Comparison of ENCODE assay signal across 1 cellular context in the genomic region with DNA sequence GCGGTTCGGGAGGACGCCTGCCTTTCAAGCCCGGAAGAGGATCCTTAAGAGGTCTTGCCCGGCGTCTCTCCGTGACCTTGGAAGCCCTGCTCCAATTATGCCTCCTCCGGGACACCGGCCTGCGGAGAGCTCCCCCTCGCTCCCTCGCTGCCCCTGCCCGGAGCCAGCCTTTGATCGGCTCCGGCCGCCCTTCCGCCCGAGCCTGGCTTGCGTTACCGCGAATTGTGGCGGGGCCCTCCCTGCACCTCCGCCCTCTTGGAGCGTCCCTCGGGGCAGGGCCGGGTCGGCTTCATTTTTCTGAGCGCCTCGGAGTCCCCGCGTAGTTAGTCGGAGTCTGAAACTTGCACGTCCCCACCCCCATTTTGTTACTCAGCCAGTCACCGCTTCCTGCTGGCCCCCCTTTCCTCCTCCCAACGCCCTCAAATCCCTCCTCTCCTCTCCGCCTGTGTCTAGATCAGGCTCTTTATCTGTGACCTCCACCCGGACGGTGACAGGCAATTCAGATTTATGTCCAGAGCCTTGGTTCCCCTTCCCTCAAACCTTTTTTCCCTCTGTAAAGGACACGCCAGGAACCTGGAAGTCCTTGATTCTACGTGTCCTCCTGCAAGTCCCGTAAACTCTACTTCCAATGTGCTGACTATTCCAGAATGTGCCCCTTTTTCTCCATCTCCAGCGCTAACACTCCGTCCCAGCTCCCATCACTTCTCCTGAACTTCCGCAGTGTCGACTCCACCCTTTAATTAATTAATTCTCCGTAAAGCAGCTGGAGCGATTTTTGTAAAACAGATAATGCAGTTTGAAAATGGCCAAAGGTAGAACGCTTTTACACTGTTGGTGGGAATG.
TF ChIP-seq lines count a peak whose summit lies in the region.

No MANE protein-coding gene starts in this region.

TF ChIP-seq in HEK293, 187 proteins besides CTCF, POLR2A, EP300 and RAD21 (continued from another document and continues in another):
- TF ChIP-seq, protein P1, sequence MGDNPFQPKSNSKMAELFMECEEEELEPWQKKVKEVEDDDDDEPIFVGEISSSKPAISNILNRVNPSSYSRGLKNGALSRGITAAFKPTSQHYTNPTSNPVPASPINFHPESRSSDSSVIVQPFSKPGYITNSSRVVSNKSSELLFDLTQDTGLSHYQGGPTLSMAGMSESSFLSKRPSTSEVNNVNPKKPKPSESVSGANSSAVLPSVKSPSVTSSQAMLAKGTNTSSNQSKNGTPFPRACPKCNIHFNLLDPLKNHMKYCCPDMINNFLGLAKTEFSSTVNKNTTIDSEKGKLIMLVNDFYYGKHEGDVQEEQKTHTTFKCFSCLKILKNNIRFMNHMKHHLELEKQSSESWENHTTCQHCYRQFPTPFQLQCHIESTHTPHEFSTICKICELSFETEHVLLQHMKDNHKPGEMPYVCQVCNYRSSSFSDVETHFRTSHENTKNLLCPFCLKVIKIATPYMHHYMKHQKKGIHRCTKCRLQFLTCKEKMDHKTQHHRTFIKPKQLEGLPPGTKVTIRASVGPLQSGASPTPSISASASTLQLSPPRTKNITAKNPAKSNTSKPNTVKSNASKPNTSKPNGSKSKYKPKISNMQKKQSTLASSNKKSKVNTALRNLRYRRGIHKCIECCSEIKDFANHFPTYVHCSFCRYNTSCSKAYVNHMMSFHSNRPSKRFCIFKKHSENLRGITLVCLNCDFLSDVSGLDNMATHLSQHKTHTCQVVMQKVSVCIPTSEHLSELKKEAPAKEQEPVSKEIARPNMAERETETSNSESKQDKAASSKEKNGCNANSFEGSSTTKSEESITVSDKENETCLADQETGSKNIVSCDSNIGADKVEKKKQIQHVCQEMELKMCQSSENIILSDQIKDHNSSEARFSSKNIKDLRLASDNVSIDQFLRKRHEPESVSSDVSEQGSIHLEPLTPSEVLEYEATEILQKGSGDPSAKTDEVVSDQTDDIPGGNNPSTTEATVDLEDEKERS (tag by site-specific recombination; IDR thresholded peaks at IDR 0.05), result no peak
- TF ChIP-seq, protein P2, sequence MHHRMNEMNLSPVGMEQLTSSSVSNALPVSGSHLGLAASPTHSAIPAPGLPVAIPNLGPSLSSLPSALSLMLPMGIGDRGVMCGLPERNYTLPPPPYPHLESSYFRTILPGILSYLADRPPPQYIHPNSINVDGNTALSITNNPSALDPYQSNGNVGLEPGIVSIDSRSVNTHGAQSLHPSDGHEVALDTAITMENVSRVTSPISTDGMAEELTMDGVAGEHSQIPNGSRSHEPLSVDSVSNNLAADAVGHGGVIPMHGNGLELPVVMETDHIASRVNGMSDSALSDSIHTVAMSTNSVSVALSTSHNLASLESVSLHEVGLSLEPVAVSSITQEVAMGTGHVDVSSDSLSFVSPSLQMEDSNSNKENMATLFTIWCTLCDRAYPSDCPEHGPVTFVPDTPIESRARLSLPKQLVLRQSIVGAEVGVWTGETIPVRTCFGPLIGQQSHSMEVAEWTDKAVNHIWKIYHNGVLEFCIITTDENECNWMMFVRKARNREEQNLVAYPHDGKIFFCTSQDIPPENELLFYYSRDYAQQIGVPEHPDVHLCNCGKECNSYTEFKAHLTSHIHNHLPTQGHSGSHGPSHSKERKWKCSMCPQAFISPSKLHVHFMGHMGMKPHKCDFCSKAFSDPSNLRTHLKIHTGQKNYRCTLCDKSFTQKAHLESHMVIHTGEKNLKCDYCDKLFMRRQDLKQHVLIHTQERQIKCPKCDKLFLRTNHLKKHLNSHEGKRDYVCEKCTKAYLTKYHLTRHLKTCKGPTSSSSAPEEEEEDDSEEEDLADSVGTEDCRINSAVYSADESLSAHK (tag by site-specific recombination; IDR thresholded peaks at IDR 0.05), result 0 out of 2 replicates have a peak, but pooled peaks have one; percentile 8
- TF ChIP-seq TRIM28 (IDR thresholded peaks at IDR 0.05; ENCODE audit: borderline replicate concordance, low read length) (no peak), YY2 (tag by site-specific recombination; IDR thresholded peaks at IDR 0.05) (no peak), ZNF19 (tag by site-specific recombination; IDR thresholded peaks at IDR 0.05; ENCODE audit: low read depth) (no peak), ZNF701 (tag by site-specific recombination; IDR thresholded peaks at IDR 0.05) (no peak), KLF7 (tag by site-specific recombination; IDR thresholded peaks at IDR 0.05; ENCODE audit: borderline replicate concordance) (peak; percentile 79; the same call in 1 of the 2 replicates), ZNF660 (tag by site-specific recombination; IDR thresholded peaks at IDR 0.05) (peak; percentile 32), ZNF596 (tag by site-specific recombination; IDR thresholded peaks at IDR 0.05) (0 out of 2 replicates have a peak, but pooled peaks have one; percentile 6), GLI4 (tag by site-specific recombination; IDR thresholded peaks at IDR 0.05) (no peak), ZXDB (tag by site-specific recombination; IDR thresholded peaks at IDR 0.05) (peak; percentile 87), SP2 (tag by site-specific recombination; IDR thresholded peaks at IDR 0.05) (peak; percentile 85), IKZF3 (tag by site-specific recombination; IDR thresholded peaks at IDR 0.05) (peak; percentile 29), ZNF2 (tag by site-specific recombination; IDR thresholded peaks at IDR 0.05) (peak; percentile 62), SCRT1 (tag by site-specific recombination; IDR thresholded peaks at IDR 0.05; ENCODE audit: borderline replicate concordance) (no peak), KLF16 (tag by site-specific recombination; IDR thresholded peaks at IDR 0.05) (peak; percentile 82), ZNF560 (tag by site-specific recombination; IDR thresholded peaks at IDR 0.05; ENCODE audit: borderline replicate concordance) (no peak), ZNF324 (tag by site-specific recombination; IDR thresholded peaks at IDR 0.05) (no peak), ZNF555 (tag by site-specific recombination; conservative IDR thresholded peaks at IDR 0.05) (no peak), ZNF311 (tag by site-specific recombination; IDR thresholded peaks at IDR 0.05; ENCODE audit: borderline replicate concordance) (no peak), ZNF112 (tag by site-specific recombination; IDR thresholded peaks at IDR 0.05) (no peak), ZNF521 (tag by site-specific recombination; IDR thresholded peaks at IDR 0.05) (no peak), OSR2 (tag by site-specific recombination; IDR thresholded peaks at IDR 0.05) (no peak), ZBTB20 (tag by site-specific recombination; IDR thresholded peaks at IDR 0.05) (peak; percentile 93), ZNF792 (tag by site-specific recombination; IDR thresholded peaks at IDR 0.05) (0 out of 2 replicates have a peak, but pooled peaks have one; percentile 34), ZNF157 (tag by site-specific recombination; IDR thresholded peaks at IDR 0.05) (no peak), ZNF529 (tag by site-specific recombination; IDR thresholded peaks at IDR 0.05; ENCODE audit: insufficient replicate concordance) (no peak), SETDB1 (IDR thresholded peaks at IDR 0.05; ENCODE audit: insufficient read length, low read length) (no peak), ZNF785 (tag by site-specific recombination; IDR thresholded peaks at IDR 0.05) (no peak; the same call in 1 of the 2 replicates), ZNF600 (tag by site-specific recombination; IDR thresholded peaks at IDR 0.05) (peak; percentile 80), ZNF214 (tag by site-specific recombination; IDR thresholded peaks at IDR 0.05; ENCODE audit: borderline replicate concordance) (no peak), ZNF473 (tag by site-specific recombination; IDR thresholded peaks at IDR 0.05) (no peak), ZNF777 (tag by site-specific recombination; IDR thresholded peaks at IDR 0.05; ENCODE audit: borderline replicate concordance) (no peak), SALL2 (tag by site-specific recombination; IDR thresholded peaks at IDR 0.05; ENCODE audit: borderline replicate concordance) (no peak)
- TF ChIP-seq, protein P3, sequence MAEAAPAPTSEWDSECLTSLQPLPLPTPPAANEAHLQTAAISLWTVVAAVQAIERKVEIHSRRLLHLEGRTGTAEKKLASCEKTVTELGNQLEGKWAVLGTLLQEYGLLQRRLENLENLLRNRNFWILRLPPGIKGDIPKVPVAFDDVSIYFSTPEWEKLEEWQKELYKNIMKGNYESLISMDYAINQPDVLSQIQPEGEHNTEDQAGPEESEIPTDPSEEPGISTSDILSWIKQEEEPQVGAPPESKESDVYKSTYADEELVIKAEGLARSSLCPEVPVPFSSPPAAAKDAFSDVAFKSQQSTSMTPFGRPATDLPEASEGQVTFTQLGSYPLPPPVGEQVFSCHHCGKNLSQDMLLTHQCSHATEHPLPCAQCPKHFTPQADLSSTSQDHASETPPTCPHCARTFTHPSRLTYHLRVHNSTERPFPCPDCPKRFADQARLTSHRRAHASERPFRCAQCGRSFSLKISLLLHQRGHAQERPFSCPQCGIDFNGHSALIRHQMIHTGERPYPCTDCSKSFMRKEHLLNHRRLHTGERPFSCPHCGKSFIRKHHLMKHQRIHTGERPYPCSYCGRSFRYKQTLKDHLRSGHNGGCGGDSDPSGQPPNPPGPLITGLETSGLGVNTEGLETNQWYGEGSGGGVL (tag by site-specific recombination; IDR thresholded peaks at IDR 0.05), result peak; percentile 68; the same call in 1 of the 2 replicates
- TF ChIP-seq, protein P4, sequence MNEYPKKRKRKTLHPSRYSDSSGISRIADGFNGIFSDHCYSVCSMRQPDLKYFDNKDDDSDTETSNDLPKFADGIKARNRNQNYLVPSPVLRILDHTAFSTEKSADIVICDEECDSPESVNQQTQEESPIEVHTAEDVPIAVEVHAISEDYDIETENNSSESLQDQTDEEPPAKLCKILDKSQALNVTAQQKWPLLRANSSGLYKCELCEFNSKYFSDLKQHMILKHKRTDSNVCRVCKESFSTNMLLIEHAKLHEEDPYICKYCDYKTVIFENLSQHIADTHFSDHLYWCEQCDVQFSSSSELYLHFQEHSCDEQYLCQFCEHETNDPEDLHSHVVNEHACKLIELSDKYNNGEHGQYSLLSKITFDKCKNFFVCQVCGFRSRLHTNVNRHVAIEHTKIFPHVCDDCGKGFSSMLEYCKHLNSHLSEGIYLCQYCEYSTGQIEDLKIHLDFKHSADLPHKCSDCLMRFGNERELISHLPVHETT (tag by site-specific recombination; IDR thresholded peaks at IDR 0.05), result no peak
- TF ChIP-seq, protein P5, sequence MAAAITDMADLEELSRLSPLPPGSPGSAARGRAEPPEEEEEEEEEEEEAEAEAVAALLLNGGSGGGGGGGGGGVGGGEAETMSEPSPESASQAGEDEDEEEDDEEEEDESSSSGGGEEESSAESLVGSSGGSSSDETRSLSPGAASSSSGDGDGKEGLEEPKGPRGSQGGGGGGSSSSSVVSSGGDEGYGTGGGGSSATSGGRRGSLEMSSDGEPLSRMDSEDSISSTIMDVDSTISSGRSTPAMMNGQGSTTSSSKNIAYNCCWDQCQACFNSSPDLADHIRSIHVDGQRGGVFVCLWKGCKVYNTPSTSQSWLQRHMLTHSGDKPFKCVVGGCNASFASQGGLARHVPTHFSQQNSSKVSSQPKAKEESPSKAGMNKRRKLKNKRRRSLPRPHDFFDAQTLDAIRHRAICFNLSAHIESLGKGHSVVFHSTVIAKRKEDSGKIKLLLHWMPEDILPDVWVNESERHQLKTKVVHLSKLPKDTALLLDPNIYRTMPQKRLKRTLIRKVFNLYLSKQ (tag by site-specific recombination; IDR thresholded peaks at IDR 0.05; ENCODE audit: borderline replicate concordance), result no peak
- TF ChIP-seq, protein P6, sequence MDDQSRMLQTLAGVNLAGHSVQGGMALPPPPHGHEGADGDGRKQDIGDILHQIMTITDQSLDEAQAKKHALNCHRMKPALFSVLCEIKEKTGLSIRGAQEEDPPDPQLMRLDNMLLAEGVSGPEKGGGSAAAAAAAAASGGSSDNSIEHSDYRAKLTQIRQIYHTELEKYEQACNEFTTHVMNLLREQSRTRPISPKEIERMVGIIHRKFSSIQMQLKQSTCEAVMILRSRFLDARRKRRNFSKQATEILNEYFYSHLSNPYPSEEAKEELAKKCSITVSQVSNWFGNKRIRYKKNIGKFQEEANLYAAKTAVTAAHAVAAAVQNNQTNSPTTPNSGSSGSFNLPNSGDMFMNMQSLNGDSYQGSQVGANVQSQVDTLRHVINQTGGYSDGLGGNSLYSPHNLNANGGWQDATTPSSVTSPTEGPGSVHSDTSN (CRISPR knock-in tag; IDR thresholded peaks at IDR 0.05), result no peak; the same call in 1 of the 2 replicates
- TF ChIP-seq, protein P7, sequence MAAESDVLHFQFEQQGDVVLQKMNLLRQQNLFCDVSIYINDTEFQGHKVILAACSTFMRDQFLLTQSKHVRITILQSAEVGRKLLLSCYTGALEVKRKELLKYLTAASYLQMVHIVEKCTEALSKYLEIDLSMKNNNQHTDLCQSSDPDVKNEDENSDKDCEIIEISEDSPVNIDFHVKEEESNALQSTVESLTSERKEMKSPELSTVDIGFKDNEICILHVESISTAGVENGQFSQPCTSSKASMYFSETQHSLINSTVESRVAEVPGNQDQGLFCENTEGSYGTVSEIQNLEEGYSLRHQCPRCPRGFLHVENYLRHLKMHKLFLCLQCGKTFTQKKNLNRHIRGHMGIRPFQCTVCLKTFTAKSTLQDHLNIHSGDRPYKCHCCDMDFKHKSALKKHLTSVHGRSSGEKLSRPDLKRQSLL (tag by site-specific recombination; IDR thresholded peaks at IDR 0.05), result no peak
- TF ChIP-seq, protein P8, sequence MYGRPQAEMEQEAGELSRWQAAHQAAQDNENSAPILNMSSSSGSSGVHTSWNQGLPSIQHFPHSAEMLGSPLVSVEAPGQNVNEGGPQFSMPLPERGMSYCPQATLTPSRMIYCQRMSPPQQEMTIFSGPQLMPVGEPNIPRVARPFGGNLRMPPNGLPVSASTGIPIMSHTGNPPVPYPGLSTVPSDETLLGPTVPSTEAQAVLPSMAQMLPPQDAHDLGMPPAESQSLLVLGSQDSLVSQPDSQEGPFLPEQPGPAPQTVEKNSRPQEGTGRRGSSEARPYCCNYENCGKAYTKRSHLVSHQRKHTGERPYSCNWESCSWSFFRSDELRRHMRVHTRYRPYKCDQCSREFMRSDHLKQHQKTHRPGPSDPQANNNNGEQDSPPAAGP (tag by site-specific recombination; IDR thresholded peaks at IDR 0.05), result peak; percentile 49; the same call in 1 of the 2 replicates
- TF ChIP-seq, protein P9, sequence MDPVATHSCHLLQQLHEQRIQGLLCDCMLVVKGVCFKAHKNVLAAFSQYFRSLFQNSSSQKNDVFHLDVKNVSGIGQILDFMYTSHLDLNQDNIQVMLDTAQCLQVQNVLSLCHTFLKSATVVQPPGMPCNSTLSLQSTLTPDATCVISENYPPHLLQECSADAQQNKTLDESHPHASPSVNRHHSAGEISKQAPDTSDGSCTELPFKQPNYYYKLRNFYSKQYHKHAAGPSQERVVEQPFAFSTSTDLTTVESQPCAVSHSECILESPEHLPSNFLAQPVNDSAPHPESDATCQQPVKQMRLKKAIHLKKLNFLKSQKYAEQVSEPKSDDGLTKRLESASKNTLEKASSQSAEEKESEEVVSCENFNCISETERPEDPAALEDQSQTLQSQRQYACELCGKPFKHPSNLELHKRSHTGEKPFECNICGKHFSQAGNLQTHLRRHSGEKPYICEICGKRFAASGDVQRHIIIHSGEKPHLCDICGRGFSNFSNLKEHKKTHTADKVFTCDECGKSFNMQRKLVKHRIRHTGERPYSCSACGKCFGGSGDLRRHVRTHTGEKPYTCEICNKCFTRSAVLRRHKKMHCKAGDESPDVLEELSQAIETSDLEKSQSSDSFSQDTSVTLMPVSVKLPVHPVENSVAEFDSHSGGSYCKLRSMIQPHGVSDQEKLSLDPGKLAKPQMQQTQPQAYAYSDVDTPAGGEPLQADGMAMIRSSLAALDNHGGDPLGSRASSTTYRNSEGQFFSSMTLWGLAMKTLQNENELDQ (tag by site-specific recombination; IDR thresholded peaks at IDR 0.05; ENCODE audit: low read depth), result no peak
